Comparison of ENCODE assay signal across 8 cellular contexts in the genomic region with DNA sequence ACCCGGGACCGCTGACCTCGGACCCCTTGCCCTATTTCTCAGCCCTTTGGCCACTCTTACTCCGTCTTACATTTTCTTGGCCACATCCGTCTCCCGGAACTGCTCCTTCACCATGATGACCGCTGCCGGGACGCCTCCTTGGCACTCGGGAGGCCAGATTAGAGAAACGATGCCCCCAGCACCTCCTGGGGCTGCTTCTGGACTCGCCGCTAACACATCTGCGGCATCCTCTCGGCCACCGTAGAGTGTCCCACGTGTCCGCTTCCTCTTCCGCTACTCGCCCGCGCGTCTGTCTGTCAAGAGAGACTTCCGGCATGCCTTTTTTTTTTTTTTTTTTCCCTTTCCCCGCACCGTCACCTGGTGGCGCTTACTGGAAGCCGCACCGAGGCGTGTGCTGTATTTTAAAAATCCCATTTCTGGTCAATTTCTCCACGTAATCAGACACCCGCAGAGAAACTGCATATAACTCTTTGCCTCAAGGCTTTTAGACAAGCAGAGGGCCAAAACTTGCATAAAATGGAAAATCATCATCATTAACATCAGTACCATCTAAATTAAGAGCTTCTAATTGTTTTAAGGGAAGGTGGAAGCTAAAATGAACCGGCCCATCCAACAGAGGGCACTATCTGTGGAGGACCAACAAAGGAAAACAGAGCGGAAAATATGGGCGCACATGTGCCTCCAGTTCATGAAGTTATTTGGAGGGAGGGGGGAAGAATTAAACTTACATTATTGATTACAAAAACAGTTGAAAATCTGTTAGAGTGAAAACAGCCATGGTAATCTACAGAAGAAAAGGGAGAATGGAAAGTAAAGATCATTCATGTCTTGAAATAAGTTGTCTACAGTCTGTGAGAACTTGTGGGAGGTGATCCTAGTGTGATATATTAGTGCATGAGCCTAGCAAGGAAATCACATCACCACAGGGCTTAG. TPM values are rescaled to one million over a fixed set of nuclear protein-coding genes. Genes with fewer than 3 reads are reported as not detected.
DNase-seq lines count a peak whose midpoint lies in the region; ATAC-seq, FAIRE-seq and TF ChIP-seq lines count a peak whose summit lies in the region.

Gene POLR3A, minus strand, starts transcription at position 222 of the 933 bp plus-strand sequence. Its CDS starts 108 bp downstream, at position 114.

- H3K27me3 ChIP-seq in keratinocyte (ENCODE audit: control insufficient read depth, extremely low read depth, insufficient read depth, low read length), result no peaks in the 10 kb centered on the region

- H4K20me1 ChIP-seq in keratinocyte (ENCODE audit: control insufficient read depth, extremely low read depth, insufficient read depth, low read length), result no peaks in the 10 kb centered on the region

- peak; percentile 58 for ATAC-seq in HG03196 (IDR thresholded peaks at IDR 0.05; ENCODE audit: unreplicated experiment)

- H3K79me2 ChIP-seq in keratinocyte (ENCODE audit: control insufficient read depth, insufficient read depth, low read length), result peaks cover 38% of the 10 kb centered on the region

- peak within 1 kb of the TSS; percentile 85 for H3K27ac ChIP-seq in keratinocyte (ENCODE audit: control insufficient read depth, insufficient read depth, low read length)

- in situ Hi-C loops in GM18951 (cut with MboI; ENCODE audit: low sequenced_read_pairs, unreplicated experiment), result loop anchor here (25.0 kb wide), 1 partner anchor 1158 kb away; no protein-coding TSS in a partner anchor

- TF ChIP-seq POLR2A in GM18951 (IDR thresholded peaks at IDR 0.05; ENCODE audit: extremely low read depth, insufficient read depth, insufficient read length), result peak; percentile 87

- no peaks in the 10 kb centered on the region for H3K9me3 ChIP-seq in keratinocyte (ENCODE audit: control insufficient read depth, low read depth, low read length)

- H3K4me3 ChIP-seq in keratinocyte (ENCODE audit: control insufficient read depth in 2 of 3, extremely low read depth in 1 of 3, insufficient read depth in 2 of 3, low read depth in 1 of 3, low read length in 3 of 3), result peak within 1 kb of the TSS; percentile 96 to 99 (median 99)

- H2AFZ ChIP-seq in keratinocyte (ENCODE audit: control insufficient read depth, low read length), result peak within 1 kb of the TSS; percentile 84

- H3K4me1 ChIP-seq in keratinocyte (ENCODE audit: control insufficient read depth, extremely low read depth, insufficient read depth, low read length), result peaks cover 37% of the 10 kb centered on the region

- H3K4me2 ChIP-seq in keratinocyte (ENCODE audit: control insufficient read depth, extremely low read depth, insufficient read depth, low read depth, low read length), result peak within 1 kb of the TSS; percentile 81

- TF ChIP-seq CTCF in AG09319 (IDR thresholded peaks at IDR 0.05; ENCODE audit: low read depth, low read length) (peak; percentile 60), keratinocyte (optimal IDR thresholded peaks at IDR 0.05 in 1 of 3, IDR thresholded peaks at IDR 0.05 in 1 of 3, conservative IDR thresholded peaks at IDR 0.05 in 1 of 3; ENCODE audit: extremely low read depth in 1 of 3, insufficient read depth in 2 of 3, low read length in 3 of 3) (peak; percentile 66 to 81 (median 72))

- DNase-seq in AG09319 (ENCODE audit: extremely low read depth, low read depth) (peak; percentile 98), NCI-H345 (lab: John Stamatoyannopoulos, UW) (peak; percentile 92), cerebellar cortex (ENCODE audit: low spot score) (peak; percentile 94), keratinocyte (ENCODE audit: low read depth, low spot score) (peak; percentile 88)
- peak; percentile 80 for DNase-seq in activated CD4-positive, CD25-positive, alpha-beta regulatory T cell treated with anti-CD3 and anti-CD28 coated beads, Interleukin-2, amount 50 U/mL, for 16 hours (ENCODE audit: low read depth, low spot score)
- peak; percentile 78 to 83 for DNase-seq in stimulated activated CD4-positive, alpha-beta T cell treated with anti-CD3 and anti-CD28 coated beads, Interleukin-15, amount 100 ng/mL, for 1 hour (ENCODE audit: low read depth in 1 of 2, low spot score in 1 of 2)

- no peaks in the 10 kb centered on the region for H3K9me1 ChIP-seq in keratinocyte (ENCODE audit: control insufficient read depth, extremely low read depth, insufficient read depth, low read length)

- FAIRE-seq in keratinocyte (lab: Jason Lieb, UNC), result no peak

- dilution Hi-C loops in keratinocyte (cut with MboI; ENCODE audit: extremely low pct_ligation_motif_present, low sequenced_read_pairs), result no loop called here

- peak within 1 kb of the TSS; percentile 98 for H3K9ac ChIP-seq in keratinocyte (ENCODE audit: control insufficient read depth, extremely low read depth, insufficient read depth, low read length)

- peaks cover 3 to 21% of the 10 kb centered on the region in 2 experiments for H3K36me3 ChIP-seq in keratinocyte (ENCODE audit: control insufficient read depth in 2 of 2, extremely low read depth in 1 of 2, insufficient read depth in 2 of 2, low read length in 2 of 2)

RNA-seq across cellular contexts. Expression of gene POLR3A, which starts in this region (rescaled TPM):
- polyA plus RNA-seq in keratinocyte, result 15.2 to 18.3 TPM (median 15.5 TPM) in 3 replicates
- polyA plus RNA-seq in keratinocyte (2011; ENCODE audit: low read depth), result 5.4 TPM
- polyA plus RNA-seq in keratinocyte (2011; cell fraction: cytosol; rRNA removed), result 9.0 and 11.2 TPM in 2 replicates
- polyA plus RNA-seq in keratinocyte (2011; cell fraction: nucleus; rRNA removed), result 32.8 and 35.7 TPM in 2 replicates
- 7.7 and 15.1 TPM in 2 replicates for polyA plus RNA-seq in keratinocyte (2012; ENCODE audit: low replicate concordance)
- 18.2 to 38.2 TPM (median 34.2 TPM) in 3 replicates for polyA minus RNA-seq in keratinocyte
- 22.4 TPM for polyA minus RNA-seq in keratinocyte (2011; cell fraction: cytosol; rRNA and poly(A)+ RNA removed)
- 49.5 and 72.4 TPM in 2 replicates for polyA minus RNA-seq in keratinocyte (2011; cell fraction: nucleus; rRNA and poly(A)+ RNA removed)

Comparison
In these comparisons a context has a peak if more than half of its experiments do, and no peak if none do; other contexts are left out.
1. Peak in every context shown above with its lines: DNase-seq, ATAC-seq, H3K4me3 ChIP-seq and H3K27ac ChIP-seq.